In genomic region chr9:133528001-133528886, GRCh38 we compare ENCODE assay signal across 21 cellular contexts. TPM values are rescaled to one million over a fixed set of nuclear protein-coding genes. Genes with fewer than 3 reads are reported as not detected.
DNase-seq lines count a peak whose midpoint lies in the region; ATAC-seq and TF ChIP-seq lines count a peak whose summit lies in the region.
"Had no signal": no experiment of that assay in that cellular context is flagged by ENCODE, and none has a peak within 500 bp of the region (broad histone marks: within the 10 kb centered on the region; RNA-seq: fewer than 3 reads in every experiment).

No MANE protein-coding gene starts in this region.

- no peaks in the 10 kb centered on the region for H3K36me3 Mint-ChIP-seq in WTC11
- H3K36me3 Mint-ChIP-seq in activated CD8-positive, alpha-beta memory T cell treated with anti-CD3 and anti-CD28 coated beads, Interleukin-2, amount 10 ng/mL, durations not matched to agents 7 days and 5 days: no peaks in the 10 kb centered on the region
- H3K36me3 Mint-ChIP-seq: naive thymus-derived CD8-positive, alpha-beta T cell; stimulated activated effector memory CD8-positive, alpha-beta T cell treated with anti-CD3 and anti-CD28 coated beads, Interleukin-12 subunit alpha, Interleukin-12 subunit beta, amount 100 ng/mL, for 72 hours had no signal

- H3K36me3 ChIP-seq in mesenchymal stem cell (ENCODE audit: control insufficient read depth in 1 of 2, insufficient read depth in 2 of 2, low read depth in 1 of 2, low read length in 2 of 2) (no peaks in the 10 kb centered on the region), skeletal muscle tissue (ENCODE audit: control insufficient read depth in 3 of 3, insufficient read depth in 3 of 3, low read length in 3 of 3) (no peaks in the 10 kb centered on the region), PC-9 (ENCODE audit: low read depth) (no peaks in the 10 kb centered on the region), gastrocnemius medialis (no peaks in the 10 kb centered on the region)

- H3K18ac ChIP-seq in mesenchymal stem cell (ENCODE audit: low read depth in 1 of 2, low read length in 2 of 2): peak overlapping the region in 1 of 2 experiments; percentile 48

- H3K9me3 ChIP-seq in mesenchymal stem cell (ENCODE audit: control insufficient read depth, low read length): no peaks in the 10 kb centered on the region
- no peaks in the 10 kb centered on the region for H3K9me3 ChIP-seq in skeletal muscle tissue (ENCODE audit: control insufficient read depth in 3 of 3, low read length in 3 of 3)
- H3K9me3 ChIP-seq in PC-9 (ENCODE audit: insufficient read depth, low read depth): no peaks in the 10 kb centered on the region
- no peaks in the 10 kb centered on the region for H3K9me3 ChIP-seq in gastrocnemius medialis
- H3K9me3 ChIP-seq: testis had no signal

- H3K4me1 ChIP-seq in mesenchymal stem cell (ENCODE audit: control insufficient read depth, insufficient read depth, low read depth, low read length) (peaks cover 33% of the 10 kb centered on the region), skeletal muscle tissue (ENCODE audit: control insufficient read depth in 3 of 3, insufficient read depth in 3 of 3, low read length in 3 of 3) (peaks cover 36 to 37% (median 36%) of the 10 kb centered on the region in 3 donors), PC-9 (replicated peaks; ENCODE audit: insufficient read depth) (no peaks in the 10 kb centered on the region), gastrocnemius medialis (peaks cover 5 to 28% of the 10 kb centered on the region in 2 donors)

- intact Hi-C loops in PC-9 (cut with micrococcal nuclease; ENCODE audit: unreplicated experiment) (no loop called here), gastrocnemius medialis (cut with DNase I; ENCODE audit: low total_unique reads) (no loop called here)

- TF ChIP-seq CTCF in WTC11 (IDR thresholded peaks at IDR 0.05): no peak
- no peak for TF ChIP-seq CTCF in PC-9 (conservative IDR thresholded peaks at IDR 0.05)
- TF ChIP-seq CTCF in gastrocnemius medialis (IDR thresholded peaks at IDR 0.05 in 4 of 5, conservative IDR thresholded peaks at IDR 0.05 in 1 of 5): no peak

- no peak overlapping the region for H2AFZ ChIP-seq in mesenchymal stem cell (ENCODE audit: low read depth, low read length)
- no peak overlapping the region for H2AFZ ChIP-seq in PC-9

- H3K27ac Mint-ChIP-seq in WTC11: no peak overlapping the region; the same call in 1 of the 2 replicates
- no peak overlapping the region for H3K27ac Mint-ChIP-seq in activated CD8-positive, alpha-beta memory T cell treated with anti-CD3 and anti-CD28 coated beads, Interleukin-2, amount 10 ng/mL, durations not matched to agents 7 days and 5 days
- H3K27ac Mint-ChIP-seq: activated CD4-positive, alpha-beta memory T cell treated with anti-CD3 and anti-CD28 coated beads, Interleukin-2, amount 10 ng/mL, durations not matched to agents 7 days and 5 days; activated T-cell treated with anti-CD3 and anti-CD28 coated beads, Interleukin-2, amount 50 U/mL, for 24 hours; stimulated activated effector memory CD8-positive, alpha-beta T cell treated with anti-CD3 and anti-CD28 coated beads, Interleukin-12 subunit alpha, Interleukin-12 subunit beta, amount 100 ng/mL, for 72 hours had no signal

- peak overlapping the region in 1 of 2 experiments; percentile 26 for H3K14ac ChIP-seq in mesenchymal stem cell (ENCODE audit: low read length in 2 of 2)

- H2BK12ac ChIP-seq in mesenchymal stem cell (ENCODE audit: low read length in 2 of 2): no peak overlapping the region

- peaks cover 39% of the 10 kb centered on the region for H3K4me1 Mint-ChIP-seq in WTC11
- H3K4me1 Mint-ChIP-seq in activated CD8-positive, alpha-beta memory T cell treated with anti-CD3 and anti-CD28 coated beads, Interleukin-2, amount 10 ng/mL, durations not matched to agents 7 days and 5 days: no peaks in the 10 kb centered on the region
- H3K4me1 Mint-ChIP-seq: activated CD4-positive, alpha-beta memory T cell treated with anti-CD3 and anti-CD28 coated beads, Interleukin-2, amount 10 ng/mL, durations not matched to agents 7 days and 5 days had no signal

- H3K9ac ChIP-seq in mesenchymal stem cell (ENCODE audit: low read length) (no peak overlapping the region), skeletal muscle tissue (ENCODE audit: low read depth in 1 of 3, low read length in 3 of 3) (peak overlapping the region in 1 of 3 donors; percentile 50)

- H2BK5ac ChIP-seq in mesenchymal stem cell (ENCODE audit: low read depth, low read length, poor library complexity, severe bottlenecking): no peak overlapping the region

- H3K4me3 Mint-ChIP-seq in WTC11: no peak overlapping the region
- no peak overlapping the region for H3K4me3 Mint-ChIP-seq in activated CD8-positive, alpha-beta memory T cell treated with anti-CD3 and anti-CD28 coated beads, Interleukin-2, amount 10 ng/mL, durations not matched to agents 7 days and 5 days
- H3K4me3 Mint-ChIP-seq: activated CD4-positive, alpha-beta memory T cell treated with anti-CD3 and anti-CD28 coated beads, Interleukin-2, amount 10 ng/mL, durations not matched to agents 7 days and 5 days; activated T-cell treated with anti-CD3 and anti-CD28 coated beads, Interleukin-2, amount 50 U/mL, for 24 hours; naive thymus-derived CD8-positive, alpha-beta T cell; stimulated activated effector memory CD8-positive, alpha-beta T cell treated with anti-CD3 and anti-CD28 coated beads, Interleukin-12 subunit alpha, Interleukin-12 subunit beta, amount 100 ng/mL, for 72 hours had no signal

- H3K4ac ChIP-seq in mesenchymal stem cell (ENCODE audit: low read depth in 1 of 2, low read length in 2 of 2): peak overlapping the region in 1 of 2 experiments; percentile 58

- H3K79me1 ChIP-seq in mesenchymal stem cell (replicated peaks; ENCODE audit: low read length, poor library complexity, severe bottlenecking): no peaks in the 10 kb centered on the region

- no TSS peak for BruUV-seq in PC-9 (replicated peaks; lab: Mats Ljungman, UMichigan)

- no peaks in the 10 kb centered on the region; the same call in 1 of the 2 replicates for H4K20me1 ChIP-seq in PC-9 (ENCODE audit: insufficient read depth)

- no peak for TF ChIP-seq POLR2A in gastrocnemius medialis (IDR thresholded peaks at IDR 0.05)

- H3K27me3 ChIP-seq in mesenchymal stem cell (ENCODE audit: control insufficient read depth in 1 of 2, insufficient read depth in 1 of 2, low read length in 2 of 2) (peaks cover 82 to 85% of the 10 kb centered on the region in 2 experiments), skeletal muscle tissue (ENCODE audit: control insufficient read depth in 3 of 3, insufficient read depth in 3 of 3, low read length in 3 of 3) (peaks cover 12 to 65% (median 12%) of the 10 kb centered on the region in 3 donors), PC-9 (ENCODE audit: insufficient read depth, low read depth) (peaks cover 98% of the 10 kb centered on the region), gastrocnemius medialis (peaks cover 0 to 17% (median 4%) of the 10 kb centered on the region in 3 donors)
- H3K27me3 ChIP-seq: testis had no signal

- 85% methylated on average over 22 of the region's 22 CpGs for WGBS in mesenchymal stem cell

- H3K27me3 Mint-ChIP-seq in WTC11 (ENCODE audit: low read depth): peaks cover 7% of the 10 kb centered on the region
- H3K27me3 Mint-ChIP-seq in activated CD8-positive, alpha-beta memory T cell treated with anti-CD3 and anti-CD28 coated beads, Interleukin-2, amount 10 ng/mL, durations not matched to agents 7 days and 5 days: peaks cover 10% of the 10 kb centered on the region

- peak overlapping the region; percentile 18 for H2AK5ac ChIP-seq in mesenchymal stem cell (ENCODE audit: low read length, severe bottlenecking)

- in situ Hi-C loops in gastrocnemius medialis (cut with MboI; ENCODE audit: low sequenced_read_pairs in 4 of 4): loop anchor here in 2 of 4 donors (25.0 kb wide), 1 partner anchor 209 kb away; the partner anchor contains the start of gene SARDH (in 2 of the 2)

- H3K9me3 Mint-ChIP-seq in WTC11: no peaks in the 10 kb centered on the region
- H3K9me3 Mint-ChIP-seq in activated CD8-positive, alpha-beta memory T cell treated with anti-CD3 and anti-CD28 coated beads, Interleukin-2, amount 10 ng/mL, durations not matched to agents 7 days and 5 days (ENCODE audit: low read depth): no peaks in the 10 kb centered on the region
- H3K9me3 Mint-ChIP-seq: activated CD4-positive, alpha-beta memory T cell treated with anti-CD3 and anti-CD28 coated beads, Interleukin-2, amount 10 ng/mL, durations not matched to agents 7 days and 5 days; activated T-cell treated with anti-CD3 and anti-CD28 coated beads, Interleukin-2, amount 50 U/mL, for 24 hours; naive thymus-derived CD8-positive, alpha-beta T cell; stimulated activated effector memory CD8-positive, alpha-beta T cell treated with anti-CD3 and anti-CD28 coated beads, Interleukin-12 subunit alpha, Interleukin-12 subunit beta, amount 100 ng/mL, for 72 hours had no signal

- H3K4me3 ChIP-seq in mesenchymal stem cell (ENCODE audit: insufficient read depth in 1 of 2, low read depth in 1 of 2, low read length in 2 of 2) (no peak overlapping the region), skeletal muscle tissue (ENCODE audit: low read length in 3 of 3) (no peak overlapping the region), PC-9 (no peak overlapping the region), gastrocnemius medialis (no peak overlapping the region)
- H3K4me3 ChIP-seq: testis had no signal

- H2BK120ac ChIP-seq in mesenchymal stem cell (ENCODE audit: low read depth, low read length): no peak overlapping the region

- H3K9me2 ChIP-seq in PC-9 (ENCODE audit: insufficient read depth): no peaks in the 10 kb centered on the region

- no peaks in the 10 kb centered on the region for H3F3A ChIP-seq in PC-9 (ENCODE audit: insufficient read depth, low read depth)

- POLR2A ChIA-PET in WTC11 (lab: Charles Lee): no interaction called here
- POLR2A ChIA-PET in PC-9 (lab: Charles Lee; ENCODE audit: unreplicated experiment): no interaction called here

- CTCF ChIA-PET in WTC11 (lab: Charles Lee): interaction anchor here (0.5 to 5.1 kb wide), 18 partner anchors 10 to 466 kb away, joined by 3 to 24 read pairs (median 4); partner anchors contain the start of gene CACFD1
- CTCF ChIA-PET in PC-9 (lab: Charles Lee): no interaction called here
- CTCF ChIA-PET in activated CD8-positive, alpha-beta memory T cell treated with anti-CD3 and anti-CD28 coated beads, Interleukin-2, amount 10 ng/mL, durations not matched to agents 7 days and 5 days (lab: Charles Lee): no interaction called here

- H3K27ac ChIP-seq in mesenchymal stem cell (ENCODE audit: low read length, poor library complexity, severe bottlenecking) (no peak overlapping the region), skeletal muscle tissue (ENCODE audit: low read depth, low read length) (peak overlapping the region; percentile 40), PC-9 (no peak overlapping the region), gastrocnemius medialis (peak overlapping the region in 1 of 4 donors; percentile 52)
- H3K27ac ChIP-seq: testis, VCaP had no signal

- peak overlapping the region; percentile 53 for H3K4me2 ChIP-seq in mesenchymal stem cell (ENCODE audit: low read length, poor library complexity, severe bottlenecking)
- no peak overlapping the region for H3K4me2 ChIP-seq in PC-9

- H3K79me2 ChIP-seq in PC-9 (ENCODE audit: low read depth): no peaks in the 10 kb centered on the region

- peak overlapping the region; percentile 21 for H2BK15ac ChIP-seq in mesenchymal stem cell (ENCODE audit: low read depth, poor library complexity, severe bottlenecking)

- DNase-seq in LHCN-M2 (ENCODE audit: low read depth) (peak; percentile 24), WTC11 (ENCODE audit: low spot score) (peak; percentile 44), mesenchymal stem cell (no peak), PC-9 (no peak), gastrocnemius medialis (no peak)
- DNase-seq in activated CD8-positive, alpha-beta memory T cell treated with anti-CD3 and anti-CD28 coated beads, Interleukin-2, amount 10 ng/mL, durations not matched to agents 7 days and 5 days: no peak
- DNase-seq: activated CD4-positive, alpha-beta memory T cell treated with anti-CD3 and anti-CD28 coated beads, Interleukin-2, amount 10 ng/mL, durations not matched to agents 7 days and 5 days; activated naive CD4-positive, alpha-beta T cell treated with Interleukin-2 at 50 U/mL for 16 hours; activated T-cell treated with anti-CD3 and anti-CD28 coated beads, Interleukin-2, amount 50 U/mL, for 24 hours; effector memory CD4-positive, alpha-beta T cell; GOT3; mammary epithelial cell; naive thymus-derived CD8-positive, alpha-beta T cell; NCI-H524 treated with DMSO at 0.1 percent for 48 hours; SHP77 treated with DMSO at 0.1 percent for 48 hours; stimulated activated CD4-positive, alpha-beta T cell treated with anti-CD3 and anti-CD28 coated beads, Interleukin-15, amount 100 ng/mL, for 24 hours; T-helper 2 cell had no signal

- no peak overlapping the region for H4K8ac ChIP-seq in mesenchymal stem cell (ENCODE audit: low read length)

- peak overlapping the region; percentile 18 for H4K91ac ChIP-seq in mesenchymal stem cell (ENCODE audit: low read length)

- ATAC-seq in WTC11: peak; percentile 40
- ATAC-seq in activated CD8-positive, alpha-beta memory T cell treated with anti-CD3 and anti-CD28 coated beads, Interleukin-2, amount 10 ng/mL, durations not matched to agents 7 days and 5 days: no peak
- ATAC-seq in gastrocnemius medialis: no peak
- ATAC-seq: naive thymus-derived CD8-positive, alpha-beta T cell; stimulated activated effector memory CD8-positive, alpha-beta T cell treated with anti-CD3 and anti-CD28 coated beads, Interleukin-12 subunit alpha, Interleukin-12 subunit beta, amount 100 ng/mL, for 72 hours had no signal

- H3K23ac ChIP-seq in mesenchymal stem cell (ENCODE audit: low read length in 2 of 2): no peak overlapping the region

RNA-seq across cellular contexts. Expression of gene MYMK, which starts 3.5 kb away (rescaled TPM):
- 0.63 TPM in 1 of 2 replicates, not detected in the other for total RNA-seq in LHCN-M2 (2014; rRNA removed)
- polyA plus RNA-seq in LHCN-M2 (2012): 0.40 TPM
- 0.34 TPM in 1 of 3 replicates, not detected in the others for total RNA-seq in WTC11 (2021)
- not detected for polyA plus RNA-seq in mesenchymal stem cell (2013, experiment 1 of 2)
- not detected for polyA plus RNA-seq in mesenchymal stem cell (2013, experiment 2 of 2)
- total RNA-seq in skeletal muscle tissue: 8.9 TPM
- total RNA-seq in PC-9 (2021): not detected in 2 replicates
- total RNA-seq in activated CD8-positive, alpha-beta memory T cell treated with anti-CD3 and anti-CD28 coated beads, Interleukin-2, amount 10 ng/mL, durations not matched to agents 7 days and 5 days: not detected
- total RNA-seq in gastrocnemius medialis: not detected
- total RNA-seq: activated CD4-positive, alpha-beta memory T cell treated with anti-CD3 and anti-CD28 coated beads, Interleukin-2, amount 10 ng/mL, durations not matched to agents 7 days and 5 days; mammary epithelial cell; naive thymus-derived CD8-positive, alpha-beta T cell; testis had no signal
- polyA plus RNA-seq: mammary epithelial cell; naive thymus-derived CD8-positive, alpha-beta T cell had no signal

RNA-seq across cellular contexts. Expression of gene ADAMTSL2, which starts 6.3 kb away (rescaled TPM):
- total RNA-seq in LHCN-M2 (2014; rRNA removed) (0.32 TPM in 1 of 2 replicates, not detected in the other), WTC11 (2021) (0.64 to 0.87 TPM (median 0.64 TPM) in 3 replicates), skeletal muscle tissue (4.7 TPM), PC-9 (2021) (0.39 and 0.50 TPM in 2 replicates), gastrocnemius medialis (1 to 10 TPM in 1 of 4 donors, under 1 TPM in 3; 0.10 to 1.8 (median 0.44) TPM)
- 0.05 TPM for polyA plus RNA-seq in LHCN-M2 (2012)
- 0.22 TPM for polyA plus RNA-seq in mesenchymal stem cell (2013, experiment 1 of 2)
- 0.21 TPM for polyA plus RNA-seq in mesenchymal stem cell (2013, experiment 2 of 2)
- total RNA-seq in activated CD8-positive, alpha-beta memory T cell treated with anti-CD3 and anti-CD28 coated beads, Interleukin-2, amount 10 ng/mL, durations not matched to agents 7 days and 5 days: not detected
- total RNA-seq: activated CD4-positive, alpha-beta memory T cell treated with anti-CD3 and anti-CD28 coated beads, Interleukin-2, amount 10 ng/mL, durations not matched to agents 7 days and 5 days had no signal
- polyA plus RNA-seq: mammary epithelial cell had no signal

RNA-seq across cellular contexts. Expression of gene SLC2A6, which starts 49.3 kb away (rescaled TPM):
- total RNA-seq in LHCN-M2 (2014; rRNA removed) (16.6 and 19.1 TPM in 2 replicates), WTC11 (2021) (13.4 to 16.6 TPM (median 14.2 TPM) in 3 replicates), skeletal muscle tissue (0.52 TPM), PC-9 (2021) (6.1 and 13.1 TPM in 2 replicates), gastrocnemius medialis (1 to 10 TPM in 2 of 4 donors, under 1 TPM in 2; 0.41 to 2.4 (median 1.4) TPM)
- polyA plus RNA-seq in LHCN-M2 (2012): 15.0 TPM
- polyA plus RNA-seq in mesenchymal stem cell (2013, experiment 1 of 2): 29.4 TPM
- polyA plus RNA-seq in mesenchymal stem cell (2013, experiment 2 of 2): 28.2 TPM
- 1 to 10 TPM; 5.5 to 9.9 TPM for total RNA-seq in activated CD8-positive, alpha-beta memory T cell treated with anti-CD3 and anti-CD28 coated beads, Interleukin-2, amount 10 ng/mL, durations not matched to agents 7 days and 5 days

Comparison
In these comparisons a context has a peak if more than half of its experiments do, and no peak if none do; other contexts are left out.
1. DNase-seq: peak in LHCN-M2 (single experiment) and WTC11 (single experiment); none in mesenchymal stem cell (single experiment), PC-9 (0 of 2), activated CD8-positive, alpha-beta memory T cell treated with anti-CD3 and anti-CD28 coated beads, Interleukin-2, amount 10 ng/mL, durations not matched to agents 7 days and 5 days (single experiment) and gastrocnemius medialis (0 of 2).